ENCODE assay signal across 18 cellular contexts in the genomic region with DNA sequence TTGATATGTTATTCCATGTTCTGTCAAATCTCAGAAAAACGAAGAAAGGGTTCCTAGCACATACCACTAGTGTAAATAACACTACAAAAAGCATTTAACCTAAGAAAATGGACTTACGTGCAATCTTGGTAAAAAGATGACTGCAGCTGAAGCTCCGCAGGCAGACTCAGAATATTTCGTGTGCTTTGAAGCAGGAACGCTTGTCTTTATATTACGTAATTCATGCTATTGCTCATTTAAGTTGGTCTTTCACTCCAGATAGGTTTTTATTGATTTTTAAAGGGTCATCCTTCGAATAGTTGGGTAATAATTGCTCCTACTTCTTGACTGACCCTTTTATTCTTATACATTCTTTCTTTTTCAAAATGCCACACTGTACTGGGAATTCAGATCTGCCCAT.
"Had no signal": no experiment of that assay in that cellular context is flagged by ENCODE, and none has a peak within 500 bp of the region (broad histone marks: within the 10 kb centered on the region; RNA-seq: fewer than 3 reads in every experiment).

No MANE protein-coding gene starts in this region.

- H3K27me3 Mint-ChIP-seq: naive B cell had no signal

- H3K4me3 ChIP-seq: coronary artery, dorsolateral prefrontal cortex, esophagus muscularis mucosa, gastroesophageal sphincter, heart left ventricle, left lung, lower lobe of right lung, mucosa of descending colon had no signal

- DNase-seq: dermis blood vessel endothelial cell; dorsolateral prefrontal cortex; effector CD4-positive, alpha-beta T cell; effector memory CD4-positive, alpha-beta T cell; foreskin keratinocyte; heart left ventricle; hippocampal formation; left cardiac atrium; left lung; left ventricle myocardium superior; lower lobe of right lung; mesenchymal stem cell; mucosa of descending colon; naive B cell had no signal

- H3K9me3 ChIP-seq: esophagus muscularis mucosa, gastroesophageal sphincter, heart left ventricle, left lung, lower lobe of right lung, mucosa of descending colon had no signal

- H3K4me1 ChIP-seq: esophagus muscularis mucosa, foreskin keratinocyte, left lung had no signal

- H3K4me3 Mint-ChIP-seq: mesothelial cell of epicardium, naive B cell had no signal

- H3K27ac Mint-ChIP-seq: mesothelial cell of epicardium had no signal

- H3K27ac ChIP-seq: coronary artery, dorsolateral prefrontal cortex, esophagus muscularis mucosa, foreskin keratinocyte, gastroesophageal sphincter, heart left ventricle, left lung, lower lobe of right lung had no signal

- H3K4me1 Mint-ChIP-seq: mesothelial cell of epicardium, naive B cell had no signal

- H3K27me3 ChIP-seq: dorsolateral prefrontal cortex, esophagus muscularis mucosa, foreskin keratinocyte, gastroesophageal sphincter, heart left ventricle, left lung had no signal

- ATAC-seq: foreskin keratinocyte, gastroesophageal sphincter, heart left ventricle, left cardiac atrium, left lung, left ventricle myocardium superior, lower lobe of right lung, mucosa of descending colon had no signal

- H3K9me3 Mint-ChIP-seq: mesothelial cell of epicardium, naive B cell had no signal
